Comparison of ENCODE assay signal across 28 cellular contexts in genomic region chr12:107668320-107668719, GRCh38.
"Had no signal": no experiment of that assay in that cellular context is flagged by ENCODE, and none has a peak within 500 bp of the region (broad histone marks: within the 10 kb centered on the region; RNA-seq: fewer than 3 reads in every experiment).

No MANE protein-coding gene starts in this region.

- H3K4me3 ChIP-seq: dorsolateral prefrontal cortex, heart right ventricle, left lung, psoas muscle, skin epidermis, spleen, thoracic aorta, tibial nerve, upper lobe of left lung had no signal

- H3K4me1 ChIP-seq: heart right ventricle, left lung, psoas muscle, spleen, tibial nerve, upper lobe of left lung had no signal

- H3K27ac Mint-ChIP-seq: endodermal cell; naive thymus-derived CD4-positive, alpha-beta T cell; nephron; stimulated activated naive B cell treated with anti-CD40 and anti-IgM and Interleukin-4, amounts not matched to agents 10 μg/mL and 1 μg/mL and 100 μg/mL, for 72 hours; stimulated activated naive CD8-positive, alpha-beta T cell treated with anti-CD3 and anti-CD28 coated beads, Interleukin-15, Interleukin-2, amounts not matched to agents 100 ng/mL and 50 ng/mL, for 24 hours had no signal

- DNase-seq: dorsolateral prefrontal cortex; effector CD4-positive, alpha-beta T cell; endodermal cell; foreskin melanocyte; glutamatergic neuron; heart right ventricle; hippocampal formation; left cardiac atrium; left lung; mesenchymal stem cell; midbrain; naive thymus-derived CD4-positive, alpha-beta T cell; nucleus accumbens; psoas muscle; right cardiac atrium; spleen; stimulated activated naive B cell treated with anti-CD40 and anti-IgM and Interleukin-4, amounts not matched to agents 10 μg/mL and 1 μg/mL and 100 μg/mL, for 72 hours; upper lobe of left lung had no signal

- FAIRE-seq: colon, islet of Langerhans, urothelium cell line had no signal

- H3K27me3 ChIP-seq: upper lobe of left lung had no signal

- H3K4me1 Mint-ChIP-seq: nephron had no signal

- H3K9me3 ChIP-seq: heart right ventricle, left lung, psoas muscle, spleen, thoracic aorta, tibial nerve, upper lobe of left lung had no signal

- H3K36me3 ChIP-seq: heart right ventricle, left lung, spleen, thoracic aorta, tibial nerve, upper lobe of left lung had no signal

- H3K9me3 Mint-ChIP-seq: endodermal cell; naive thymus-derived CD4-positive, alpha-beta T cell; nephron; stimulated activated naive B cell treated with anti-CD40 and anti-IgM and Interleukin-4, amounts not matched to agents 10 μg/mL and 1 μg/mL and 100 μg/mL, for 72 hours; stimulated activated naive CD8-positive, alpha-beta T cell treated with anti-CD3 and anti-CD28 coated beads, Interleukin-15, Interleukin-2, amounts not matched to agents 100 ng/mL and 50 ng/mL, for 24 hours had no signal

- H3K4me3 Mint-ChIP-seq: endodermal cell; naive thymus-derived CD4-positive, alpha-beta T cell; nephron; stimulated activated naive B cell treated with anti-CD40 and anti-IgM and Interleukin-4, amounts not matched to agents 10 μg/mL and 1 μg/mL and 100 μg/mL, for 72 hours; stimulated activated naive CD8-positive, alpha-beta T cell treated with anti-CD3 and anti-CD28 coated beads, Interleukin-15, Interleukin-2, amounts not matched to agents 100 ng/mL and 50 ng/mL, for 24 hours had no signal

- ATAC-seq: esophagus mucosa; heart right ventricle; left cardiac atrium; left lung; naive thymus-derived CD4-positive, alpha-beta T cell; psoas muscle; right cardiac atrium; stimulated activated naive B cell treated with anti-CD40 and anti-IgM and Interleukin-4, amounts not matched to agents 10 μg/mL and 1 μg/mL and 100 μg/mL, for 72 hours had no signal

- H3K36me3 Mint-ChIP-seq: naive thymus-derived CD4-positive, alpha-beta T cell; stimulated activated naive B cell treated with anti-CD40 and anti-IgM and Interleukin-4, amounts not matched to agents 10 μg/mL and 1 μg/mL and 100 μg/mL, for 72 hours had no signal

- H3K27ac ChIP-seq: dorsolateral prefrontal cortex, epithelial cell of prostate, heart right ventricle, left lung, psoas muscle, skin epidermis, spleen, thoracic aorta, tibial nerve, upper lobe of left lung had no signal
